In genomic region chr1:147110434-147110833, GRCh38 we compare ENCODE assay signal across 28 cellular contexts.
"Had no signal": no experiment of that assay in that cellular context is flagged by ENCODE, and none has a peak within 500 bp of the region (broad histone marks: within the 10 kb centered on the region; RNA-seq: fewer than 3 reads in every experiment).

No MANE protein-coding gene starts in this region.

- H3K79me2 ChIP-seq: parathyroid adenoma had no signal

- H3K4me3 ChIP-seq: neural progenitor cell, ovary, psoas muscle, skin epidermis, smooth muscle cell, spleen, suprapubic skin, testis, tibial artery, transverse colon, upper lobe of right lung, uterus had no signal

- ATAC-seq: natural killer cell; psoas muscle; right cardiac atrium; sciatic nerve; stimulated activated memory B cell treated with anti-CD40 and anti-IgM and Interleukin-4, amounts not matched to agents 10 μg/mL and 1 μg/mL and 100 μg/mL, for 72 hours; stimulated activated naive CD8-positive, alpha-beta T cell treated with anti-CD3 and anti-CD28 coated beads, Interleukin-15, amount 100 ng/mL, for 72 hours; stimulated activated naive CD8-positive, alpha-beta T cell treated with anti-CD3 and anti-CD28 coated beads, Interleukin-15, Interleukin-2, amounts not matched to agents 100 U/mL and 50 U/mL, for 24 hours; upper lobe of right lung had no signal

- H3K4me1 ChIP-seq: neural progenitor cell, parathyroid adenoma, psoas muscle, spleen, suprapubic skin, testis, tibial artery, transverse colon, upper lobe of right lung, uterus had no signal

- H3K27ac ChIP-seq: neural progenitor cell, ovary, parathyroid adenoma, psoas muscle, skin epidermis, spleen, suprapubic skin, testis, tibial artery, transverse colon, upper lobe of right lung, uterus had no signal

- H3K4me2 ChIP-seq: neural progenitor cell, smooth muscle cell had no signal

- H3K9me3 ChIP-seq: ovary, psoas muscle, spleen, suprapubic skin, testis, tibial artery, transverse colon, upper lobe of right lung, uterus had no signal

- H3K27me3 ChIP-seq: neural progenitor cell, ovary, testis, tibial artery, uterus had no signal

- H3K9ac ChIP-seq: neural progenitor cell, parathyroid adenoma had no signal

- H3K36me3 ChIP-seq: neural progenitor cell, ovary, spleen, suprapubic skin, tibial artery, transverse colon, upper lobe of right lung, uterus had no signal

- DNase-seq: natural killer cell; occipital lobe; ovary; posterior cingulate gyrus; psoas muscle; right cardiac atrium; spleen; stimulated activated CD4-positive, alpha-beta T cell treated with anti-CD3 and anti-CD28 coated beads, Interleukin-12 subunit alpha, Interleukin-12 subunit beta, amount 100 ng/mL, for 4 hours; stimulated activated CD4-positive, alpha-beta T cell treated with anti-CD3 and anti-CD28 coated beads, Interleukin-1b, Interleukin-23, amount 100 ng/mL, for 48 hours; stimulated activated CD4-positive, alpha-beta T cell treated with anti-CD3 and anti-CD28 coated beads, Interleukin-4, amount 100 ng/mL, for 1 hour; stimulated activated CD4-positive, alpha-beta T cell treated with anti-CD3 and anti-CD28 coated beads, Interleukin-4, amount 100 ng/mL, for 4 hours; stimulated activated CD8-positive, alpha-beta memory T cell treated with anti-CD3 and anti-CD28 coated beads, Interleukin-4, amount 100 ng/mL, for 48 hours; stimulated activated naive CD4-positive, alpha-beta T cell; stimulated activated naive CD8-positive, alpha-beta T cell treated with anti-CD3 and anti-CD28 coated beads, Interleukin-15, amount 100 ng/mL, for 72 hours; stimulated activated naive CD8-positive, alpha-beta T cell treated with anti-CD3 and anti-CD28 coated beads, Interleukin-15, Interleukin-2, amounts not matched to agents 100 U/mL and 50 U/mL, for 24 hours; substantia nigra; testis; tibial artery; transverse colon; upper lobe of right lung; uterus had no signal

- H2AFZ ChIP-seq: neural progenitor cell had no signal
